In the genomic region with DNA sequence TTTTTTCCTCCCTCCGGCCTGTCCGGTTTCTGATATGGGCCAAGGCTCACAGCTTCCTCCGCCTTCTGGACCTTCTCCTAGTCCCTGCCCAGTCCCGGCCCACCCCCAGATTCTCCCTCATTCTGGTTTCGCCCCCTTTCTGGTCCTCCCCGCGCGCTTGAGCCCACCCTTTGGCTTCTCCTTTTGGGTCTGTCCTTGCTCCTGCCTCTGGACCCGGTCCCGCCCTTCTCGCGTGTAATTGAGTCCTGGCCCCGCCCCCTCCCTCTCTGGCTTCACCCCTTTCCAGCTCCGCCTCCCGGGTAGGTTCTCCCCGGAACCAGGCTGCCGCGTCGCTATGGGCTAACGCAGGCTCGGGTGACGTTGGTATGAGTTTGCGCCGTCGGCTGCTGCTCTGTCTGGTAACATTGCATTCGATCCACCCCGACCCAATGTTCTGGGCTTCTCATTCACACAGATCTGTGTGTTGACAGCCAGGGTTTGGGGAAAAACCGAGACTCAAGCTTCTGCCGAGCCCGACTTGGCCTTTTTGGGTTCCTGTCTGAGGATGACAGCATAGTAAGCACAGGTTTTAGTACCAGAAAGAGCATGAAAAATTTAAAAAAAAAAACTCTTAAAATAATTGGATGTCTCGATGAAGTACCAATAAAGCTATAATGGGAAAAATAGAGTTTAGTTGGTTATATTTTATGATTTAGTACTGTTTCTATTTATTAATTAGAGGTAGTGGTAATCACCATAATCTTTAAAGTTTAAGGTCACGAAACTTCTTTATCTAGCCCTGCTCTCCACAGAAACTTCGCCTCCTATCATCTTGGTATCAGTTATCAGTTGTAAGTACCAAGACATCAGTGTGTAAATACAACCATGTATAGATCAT, we compare ENCODE assay signal across 8 cellular contexts. TPM values are rescaled to one million over a fixed set of nuclear protein-coding genes. Genes with fewer than 3 reads are reported as not detected.
DNase-seq lines count a peak whose midpoint lies in the region; ATAC-seq, FAIRE-seq and TF ChIP-seq lines count a peak whose summit lies in the region.

No MANE protein-coding gene starts in this region.

- TF ChIP-seq CTCF in left ventricle myocardium inferior (IDR thresholded peaks at IDR 0.05; ENCODE audit: borderline replicate concordance) (no peak), prostate gland (IDR thresholded peaks at IDR 0.05) (no peak)

- H3K27me3 Mint-ChIP-seq in T-cell, result peaks cover 0 to 5% of the 10 kb centered on the region in 2 donors

- H3K36me3 Mint-ChIP-seq in T-cell, result no peaks in the 10 kb centered on the region

- ATAC-seq in HG02840 (IDR thresholded peaks at IDR 0.05; ENCODE audit: low FRiP score, unreplicated experiment) (peak; percentile 27), T-cell (replicated peaks in 1 of 4) (peak; percentile 49 to 54 (median 53))

- peaks cover 52% of the 10 kb centered on the region for H3K4me1 ChIP-seq in left ventricle myocardium inferior
- H3K4me1 ChIP-seq in prostate gland (replicated peaks), result peaks cover 12% of the 10 kb centered on the region

- WGBS in prostate gland, result 2% methylated on average over 33 of the region's 33 CpGs

- peak overlapping the region; percentile 83 to 91 (median 84) for H3K4me3 Mint-ChIP-seq in T-cell

- H3K36me3 ChIP-seq in left ventricle myocardium inferior (no peaks in the 10 kb centered on the region), prostate gland (no peaks in the 10 kb centered on the region)

- H3K4me3 ChIP-seq in left ventricle myocardium inferior (peak overlapping the region; percentile 92), prostate gland (peak overlapping the region; percentile 34 to 68)

- peak overlapping the region; percentile 99 to 100 for H3K27ac Mint-ChIP-seq in T-cell

- POLR2A ChIA-PET in T-cell (lab: Charles Lee), result interaction anchor here (0.6 to 2.1 kb wide), 9 partner anchors 15 to 545 kb away, joined by 3 to 27 read pairs (median 5); a partner anchor contains a TSS

- no peak for FAIRE-seq in urothelium cell line (lab: Jason Lieb, UNC)

- DNase-seq in NCI-H146 (lab: John Stamatoyannopoulos, UW) (peak; percentile 98), T-cell (peak; percentile 95 to 100 (median 99)), amniotic epithelial cell (ENCODE audit: low read depth) (peak; percentile 95), left ventricle myocardium inferior (peak; percentile 100), prostate gland (ENCODE audit: low spot score) (peak; percentile 99), urothelium cell line (ENCODE audit: low spot score) (peak; percentile 87)

- TF ChIP-seq POLR2A in GM10847 (IDR thresholded peaks at IDR 0.05; ENCODE audit: extremely low read depth, insufficient read length) (peak; percentile 68), prostate gland (IDR thresholded peaks at IDR 0.05) (peak; percentile 95)

- peaks cover 62 to 70% (median 65%) of the 10 kb centered on the region in 3 donors for H3K4me1 Mint-ChIP-seq in T-cell

- CTCF ChIA-PET in T-cell (lab: Charles Lee), result interaction anchor here in 1 of 2 donors (0.9 to 2.0 kb wide), 4 partner anchors 92 to 238 kb away, joined by 3 to 15 read pairs (median 7); a partner anchor contains a TSS

- H3K27ac ChIP-seq in left ventricle myocardium inferior (replicated peaks) (peak overlapping the region; percentile 95), prostate gland (peak overlapping the region; percentile 96 to 98)

- no peaks in the 10 kb centered on the region for H3K9me3 ChIP-seq in left ventricle myocardium inferior (replicated peaks)
- no peaks in the 10 kb centered on the region for H3K9me3 ChIP-seq in prostate gland

- H3K27me3 ChIP-seq in left ventricle myocardium inferior (ENCODE audit: low read depth) (no peaks in the 10 kb centered on the region), prostate gland (replicated peaks; ENCODE audit: insufficient read depth) (no peaks in the 10 kb centered on the region)

- H3K9me3 Mint-ChIP-seq in T-cell, result peaks cover 0 to 13% (median 6%) of the 10 kb centered on the region in 3 donors

- intact Hi-C loops in left ventricle myocardium inferior (cut with micrococcal nuclease) (no loop called here), prostate gland (cut with DNase I) (loop anchor here (5.0 to 10.0 kb wide), 3 partner anchors 181 to 677 kb away; a partner anchor contains a TSS)

RNA-seq across cellular contexts. Expression of a gene that starts 14.8 kb away (rescaled TPM):
- total RNA-seq in T-cell (10 to 100 TPM; 15.5 to 21.5 (median 21.0) TPM), left ventricle myocardium inferior (22.1 TPM), prostate gland (10 to 100 TPM; 58.2 to 75.1 TPM)

RNA-seq across cellular contexts. Expression of a gene that starts 29.0 kb away (rescaled TPM):
- 1 to 10 TPM in 2 of 5 donors, under 1 TPM in 3; 0.28 to 2.9 (median 0.39) TPM for total RNA-seq in T-cell
- 0.08 TPM for total RNA-seq in left ventricle myocardium inferior
- not detected for total RNA-seq in prostate gland

Comparison
In these comparisons a context has a peak if more than half of its experiments do, and no peak if none do; other contexts are left out.
1. Peak in every context shown above with its lines: DNase-seq, ATAC-seq, H3K4me3 ChIP-seq and H3K27ac ChIP-seq.